Comparison of ENCODE assay signal across 9 cellular contexts in genomic region chr17:21317821-21318220, GRCh38. TPM values are rescaled to one million over a fixed set of nuclear protein-coding genes. Genes with fewer than 3 reads are reported as not detected.
DNase-seq lines count a peak whose midpoint lies in the region; ATAC-seq and TF ChIP-seq lines count a peak whose summit lies in the region.
"Not testable (repeated sequence)": the region's sequence is repeated elsewhere in the genome, so short reads cannot be mapped to it uniquely, and the experiment has no call there.
"Had no signal": no experiment of that assay in that cellular context is flagged by ENCODE, and none has a peak within 500 bp of the region (broad histone marks: within the 10 kb centered on the region; RNA-seq: fewer than 3 reads in every experiment).

No MANE protein-coding gene starts in this region.

- H3K18ac ChIP-seq in neuronal stem cell (ENCODE audit: low read length), result peak overlapping the region; percentile 80

- TF ChIP-seq POLR2A in transverse colon (IDR thresholded peaks at IDR 0.05), result not testable (repeated sequence)

- peak overlapping the region; percentile 73 for H2BK12ac ChIP-seq in neuronal stem cell (ENCODE audit: low read length)

- not testable (repeated sequence) for H2AFZ ChIP-seq in GM23338; neuronal stem cell (ENCODE audit: low read length)

- not testable (repeated sequence) for H2BK5ac ChIP-seq in neuronal stem cell (ENCODE audit: low read length)

- not testable (repeated sequence) for H4K8ac ChIP-seq in neuronal stem cell (ENCODE audit: low read depth, low read length)

- not testable (repeated sequence) for H2BK120ac ChIP-seq in neuronal stem cell (ENCODE audit: low read depth, low read length)

- DNase-seq in GM23338 (ENCODE audit: low spot score); neuronal stem cell (ENCODE audit: low spot score); transverse colon: not testable (repeated sequence)
- DNase-seq in activated T-cell treated with anti-CD3 and anti-CD28 coated beads, Interleukin-2, amount 50 U/mL, for 24 hours, result peak; percentile 29
- DNase-seq in Right ventricle myocardium inferior (ENCODE audit: missing footprints), result peak; percentile 75
- DNase-seq in medulla oblongata (ENCODE audit: extremely low spot score), result peak; percentile 1
- peak; percentile 60 for DNase-seq in sciatic nerve (ENCODE audit: low spot score)

- not testable (repeated sequence) for H2BK15ac ChIP-seq in neuronal stem cell (ENCODE audit: low read length)

- H3K4me3 Mint-ChIP-seq in GM23338, result 0 out of 3 replicates have a peak overlapping the region, but pooled peaks have one; percentile 42
- H3K4me3 Mint-ChIP-seq in activated T-cell treated with anti-CD3 and anti-CD28 coated beads, Interleukin-2, amount 50 U/mL, for 24 hours, result not testable (repeated sequence)

- not testable (repeated sequence) for TF ChIP-seq CTCF in GM23338 (conservative IDR thresholded peaks at IDR 0.05; ENCODE audit: low read depth in 2 of 2); transverse colon (IDR thresholded peaks at IDR 0.05)

- peak overlapping the region; percentile 90 for H2AK5ac ChIP-seq in neuronal stem cell (ENCODE audit: low read depth, low read length)

- H3K9me3 ChIP-seq in neuronal stem cell (replicated peaks in 1 of 2; ENCODE audit: control insufficient read depth in 2 of 2, insufficient read depth in 1 of 2, low read depth in 1 of 2, low read length in 2 of 2); transverse colon: not testable (repeated sequence)

- H4K20me1 ChIP-seq in GM23338 (replicated peaks; ENCODE audit: insufficient read depth), result not testable (repeated sequence)

- H3K4me1 Mint-ChIP-seq in GM23338, result peaks cover 14% of the 10 kb centered on the region
- H3K4me1 Mint-ChIP-seq in activated T-cell treated with anti-CD3 and anti-CD28 coated beads, Interleukin-2, amount 50 U/mL, for 24 hours (ENCODE audit: low read depth), result not testable (repeated sequence)

- H3K27ac ChIP-seq in GM23338 (ENCODE audit: low read depth); neuronal stem cell (replicated peaks; ENCODE audit: low read length): not testable (repeated sequence)
- H3K27ac ChIP-seq in transverse colon, result peak overlapping the region in 3 of 4 donors; percentile 58 to 79 (median 71)

- H3K79me1 ChIP-seq in neuronal stem cell (ENCODE audit: low read depth, low read length), result not testable (repeated sequence)

- not testable (repeated sequence) for H3K36me3 Mint-ChIP-seq in GM23338 (ENCODE audit: low read depth)
- peaks cover 28% of the 10 kb centered on the region for H3K36me3 Mint-ChIP-seq in activated T-cell treated with anti-CD3 and anti-CD28 coated beads, Interleukin-2, amount 50 U/mL, for 24 hours (ENCODE audit: low read depth)

- not testable (repeated sequence) for H3K9me2 ChIP-seq in GM23338 (ENCODE audit: insufficient read depth)

- H3K4me1 ChIP-seq in GM23338 (ENCODE audit: insufficient read depth); neuronal stem cell (ENCODE audit: control insufficient read depth in 2 of 2, insufficient read depth in 1 of 2, low read depth in 1 of 2, low read length in 2 of 2): not testable (repeated sequence)
- peaks cover 0 to 22% (median 14%) of the 10 kb centered on the region in 4 donors for H3K4me1 ChIP-seq in transverse colon

- H3K79me2 ChIP-seq in GM23338 (replicated peaks; ENCODE audit: insufficient read depth), result not testable (repeated sequence)

- not testable (repeated sequence) for H3K36me3 ChIP-seq in GM23338 (ENCODE audit: insufficient read depth); neuronal stem cell (replicated peaks in 1 of 2; ENCODE audit: control insufficient read depth in 2 of 2, insufficient read depth in 2 of 2, low read length in 2 of 2); transverse colon

- H3K9me3 Mint-ChIP-seq in GM23338, result peaks cover 13% of the 10 kb centered on the region; the same call in 2 of the 3 replicates
- H3K9me3 Mint-ChIP-seq in activated T-cell treated with anti-CD3 and anti-CD28 coated beads, Interleukin-2, amount 50 U/mL, for 24 hours, result not testable (repeated sequence)

- H3K27me3 ChIP-seq in GM23338 (ENCODE audit: insufficient read depth), result peaks cover 20% of the 10 kb centered on the region
- H3K27me3 ChIP-seq in neuronal stem cell (ENCODE audit: control insufficient read depth in 3 of 3, insufficient read depth in 3 of 3, low read depth in 1 of 3, low read length in 3 of 3); transverse colon: not testable (repeated sequence)

- no CpG with 5 or more reads among the region's 18 CpGs for WGBS in neuronal stem cell (ENCODE audit: extremely low coverage in 2 of 2, insufficient read length in 2 of 2, insufficient replicate concordance in 1 of 2), 2 donors
- WGBS in transverse colon (ENCODE audit: low coverage in 1 of 2), 2 donors, result 87 to 100% methylated on average over 3 to 18 of the region's 18 CpGs

- in situ Hi-C loops in transverse colon (cut with MboI; ENCODE audit: low pct_ligation_motif_present in 1 of 4, low pct_unique_long_range_greater_than_20kb in 1 of 4, low sequenced_read_pairs in 3 of 4), result loop anchor here (10.0 to 25.0 kb wide), 4 partner anchors 63 to 469 kb away; partner anchors contain the start of gene NATD1 (in 1 of the 4)

- H3K23ac ChIP-seq in neuronal stem cell (ENCODE audit: low read depth, low read length, poor library complexity), result not testable (repeated sequence)

- H4K91ac ChIP-seq in neuronal stem cell (ENCODE audit: low read depth, low read length, poor library complexity), result not testable (repeated sequence)

- H3K27me3 Mint-ChIP-seq in GM23338 (ENCODE audit: insufficient read depth, low read depth, poor library complexity), result peaks cover 20% of the 10 kb centered on the region
- H3K27me3 Mint-ChIP-seq in activated T-cell treated with anti-CD3 and anti-CD28 coated beads, Interleukin-2, amount 50 U/mL, for 24 hours, result not testable (repeated sequence)

- not testable (repeated sequence) for TF ChIP-seq EP300 in transverse colon (IDR thresholded peaks at IDR 0.05; ENCODE audit: low read depth)

- peak; percentile 3 for ATAC-seq in GM23338
- ATAC-seq in Right ventricle myocardium inferior, sciatic nerve: not testable (repeated sequence)

- H3K4me2 ChIP-seq in GM23338; neuronal stem cell (ENCODE audit: insufficient read depth, low read length, poor library complexity, severe bottlenecking): not testable (repeated sequence)

- not testable (repeated sequence) for H3K9ac ChIP-seq in neuronal stem cell (ENCODE audit: low read depth, low read length, poor library complexity)

- H3K27ac Mint-ChIP-seq in GM23338; activated T-cell treated with anti-CD3 and anti-CD28 coated beads, Interleukin-2, amount 50 U/mL, for 24 hours: not testable (repeated sequence)

- H3F3A ChIP-seq in GM23338 (replicated peaks; ENCODE audit: low read depth), result not testable (repeated sequence)

- H3K14ac ChIP-seq in neuronal stem cell (ENCODE audit: low read length), result not testable (repeated sequence)

- intact Hi-C loops in Right ventricle myocardium inferior (cut with DNase I), result loop anchor here (10.0 kb wide), 2 partner anchors 137 to 197 kb away; no protein-coding TSS in a partner anchor
- intact Hi-C loops in sciatic nerve (cut with DNase I), result loop anchor here (1.0 kb wide), 1 partner anchor 32 kb away; no protein-coding TSS in a partner anchor
- intact Hi-C loops in transverse colon (cut with DNase I; ENCODE audit: low total_unique reads), result not testable (repeated sequence)

- H3K4ac ChIP-seq in neuronal stem cell (ENCODE audit: low read length), result not testable (repeated sequence)

- peak overlapping the region; percentile 54; the same call in 1 of the 2 replicates for H3K4me3 ChIP-seq in GM23338
- H3K4me3 ChIP-seq in neuronal stem cell (ENCODE audit: low read length in 2 of 2); transverse colon: not testable (repeated sequence)

RNA-seq across cellular contexts. Expression of gene MAP2K3, which starts 33.3 kb away (rescaled TPM):
- 30.6 and 31.7 TPM in 2 replicates for total RNA-seq in GM23338 (2014; rRNA removed; shearing (Covaris generic))
- 28.4 and 28.5 TPM in 2 replicates for polyA plus RNA-seq in GM23338 (2016; fragmentation: Nextera tagmentation; extraction: Ambion mirVana)
- total RNA-seq in Right ventricle myocardium inferior (37.7 TPM), sciatic nerve (42.2 TPM), transverse colon (100 to 1,000 TPM in 1 of 4 donors, 10 to 100 TPM in 3; 44.4 to 148 (median 59.6) TPM)
- polyA plus RNA-seq in neuronal stem cell (2013, experiment 1 of 2), result 10.2 TPM
- 10.8 TPM for polyA plus RNA-seq in neuronal stem cell (2013, experiment 2 of 2)

RNA-seq across cellular contexts. Expression of gene KCNJ12, which starts 58.3 kb away (rescaled TPM):
- total RNA-seq in GM23338 (2014; rRNA removed; shearing (Covaris generic)), result 0.97 and 2.4 TPM in 2 replicates
- 0.42 and 0.61 TPM in 2 replicates for polyA plus RNA-seq in GM23338 (2016; fragmentation: Nextera tagmentation; extraction: Ambion mirVana)
- total RNA-seq in Right ventricle myocardium inferior (12.6 TPM), sciatic nerve (1.0 TPM), transverse colon (1 to 10 TPM; 1.1 to 2.5 (median 2.3) TPM)
- polyA plus RNA-seq in neuronal stem cell (2013, experiment 1 of 2), result 0.78 TPM
- polyA plus RNA-seq in neuronal stem cell (2013, experiment 2 of 2), result 0.89 TPM
- total RNA-seq: Calu3 had no signal
- polyA plus RNA-seq: K562 had no signal
